20 cellular contexts compared by ENCODE assay signal in genomic region chr9:134766587-134766986, GRCh38.
DNase-seq lines count a peak whose midpoint lies in the region; ATAC-seq, FAIRE-seq and TF ChIP-seq lines count a peak whose summit lies in the region.
"Had no signal": no experiment of that assay in that cellular context is flagged by ENCODE, and none has a peak within 500 bp of the region (broad histone marks: within the 10 kb centered on the region; RNA-seq: fewer than 3 reads in every experiment).

No MANE protein-coding gene starts in this region.

- H3K4me1 Mint-ChIP-seq in chondrocyte (ENCODE audit: low read depth): peaks cover 21% of the 10 kb centered on the region
- H3K4me1 Mint-ChIP-seq: CD14-positive monocyte had no signal

- H3K27me3 Mint-ChIP-seq in chondrocyte (ENCODE audit: low read depth): no peaks in the 10 kb centered on the region

- peaks cover 100% of the 10 kb centered on the region for H4K20me1 ChIP-seq in smooth muscle cell (ENCODE audit: low read depth)

- peak; percentile 48 for ATAC-seq in GM21786 (IDR thresholded peaks at IDR 0.05; ENCODE audit: unreplicated experiment)
- ATAC-seq: Right ventricle myocardium inferior had no signal

- peak overlapping the region; percentile 45 for H3K27ac Mint-ChIP-seq in chondrocyte (ENCODE audit: unreplicated experiment)

- H3K4me3 ChIP-seq in smooth muscle cell (no peak overlapping the region), suprapubic skin (no peak overlapping the region), sigmoid colon (no peak overlapping the region)
- H3K4me3 ChIP-seq: HAP-1, MG63, Peyer's patch, SK-N-MC had no signal

- no peak overlapping the region for H3K4me3 Mint-ChIP-seq in chondrocyte (ENCODE audit: unreplicated experiment)
- H3K4me3 Mint-ChIP-seq: IgD-negative memory B cell had no signal

- H3K9me3 ChIP-seq in smooth muscle cell (replicated peaks; ENCODE audit: low read depth): no peaks in the 10 kb centered on the region
- H3K9me3 ChIP-seq in suprapubic skin: no peaks in the 10 kb centered on the region
- no peaks in the 10 kb centered on the region for H3K9me3 ChIP-seq in sigmoid colon
- H3K9me3 ChIP-seq: HAP-1, MG63, Peyer's patch had no signal

- H3K36me3 Mint-ChIP-seq in chondrocyte (ENCODE audit: low read depth): peaks cover 48% of the 10 kb centered on the region
- H3K36me3 Mint-ChIP-seq: CD14-positive monocyte, IgD-negative memory B cell had no signal

- TF ChIP-seq EP300 in suprapubic skin (IDR thresholded peaks at IDR 0.05): no peak
- TF ChIP-seq EP300 in sigmoid colon (IDR thresholded peaks at IDR 0.05): no peak

- H3K9ac ChIP-seq in smooth muscle cell (ENCODE audit: low read depth): no peak overlapping the region

- 91% methylated on average over 8 of the region's 8 CpGs for WGBS in smooth muscle cell (ENCODE audit: low lambda C conversion rate)
- 63% methylated on average over 5 of the region's 8 CpGs for WGBS in suprapubic skin
- 45 to 55% methylated on average over 8 of the region's 8 CpGs for WGBS in sigmoid colon, 2 donors

- TF ChIP-seq CTCF in chondrocyte (IDR thresholded peaks at IDR 0.05) (no peak), smooth muscle cell (IDR thresholded peaks at IDR 0.05; ENCODE audit: borderline replicate concordance, insufficient read depth, poor library complexity, severe bottlenecking) (no peak), suprapubic skin (IDR thresholded peaks at IDR 0.05) (no peak), sigmoid colon (IDR thresholded peaks at IDR 0.05) (no peak)

- FAIRE-seq in RCC 7860 (lab: Jason Lieb, UNC): no peak

- intact Hi-C loops in sigmoid colon (cut with DNase I): no loop called here

- H3F3A ChIP-seq in smooth muscle cell (ENCODE audit: low read depth): peaks cover 96% of the 10 kb centered on the region

- TF ChIP-seq POLR2A in GM15510 (IDR thresholded peaks at IDR 0.05; ENCODE audit: borderline replicate concordance, extremely low read depth, insufficient read length) (peak; percentile 16), suprapubic skin (IDR thresholded peaks at IDR 0.05) (no peak), sigmoid colon (IDR thresholded peaks at IDR 0.05) (no peak)

- peaks cover 75% of the 10 kb centered on the region for H3K79me2 ChIP-seq in smooth muscle cell (ENCODE audit: low read depth)

- H3K36me3 ChIP-seq in smooth muscle cell (ENCODE audit: low read depth) (peaks cover 51% of the 10 kb centered on the region), suprapubic skin (peaks cover 15% of the 10 kb centered on the region), sigmoid colon (peaks cover 22 to 89% (median 46%) of the 10 kb centered on the region in 4 donors)
- H3K36me3 ChIP-seq: HAP-1 had no signal

- no peak for DNase-seq in chondrocyte (ENCODE audit: low spot score)
- DNase-seq in smooth muscle cell (lab: John Stamatoyannopoulos, UW; ENCODE audit: unreplicated experiment): no peak
- DNase-seq in RCC 7860 (ENCODE audit: low spot score): no peak
- DNase-seq in suprapubic skin (ENCODE audit: low spot score in 2 of 2): no peak
- DNase-seq in sigmoid colon: no peak
- DNase-seq: DMS79 treated with DMSO at 0.1 percent for 48 hours, Karpas-422, MG63, NCI-H1048, NCI-H1436, NCI-H1930, NCI-H446, Peyer's patch had no signal

- H3K4me2 ChIP-seq in smooth muscle cell: no peak overlapping the region

- no peaks in the 10 kb centered on the region for H3K9me3 Mint-ChIP-seq in chondrocyte (ENCODE audit: low read depth)
- H3K9me3 Mint-ChIP-seq: IgD-negative memory B cell had no signal

- H3K4me1 ChIP-seq in smooth muscle cell (ENCODE audit: low read depth) (no peaks in the 10 kb centered on the region), suprapubic skin (peaks cover 6% of the 10 kb centered on the region), sigmoid colon (no peaks in the 10 kb centered on the region)
- H3K4me1 ChIP-seq: HAP-1, Peyer's patch had no signal

- H3K27me3 ChIP-seq in smooth muscle cell (ENCODE audit: low read depth) (no peaks in the 10 kb centered on the region), suprapubic skin (no peaks in the 10 kb centered on the region), sigmoid colon (no peaks in the 10 kb centered on the region)
- H3K27me3 ChIP-seq: MG63, Peyer's patch had no signal

- no peak overlapping the region for H2AFZ ChIP-seq in smooth muscle cell (ENCODE audit: low read depth)

- peak overlapping the region; percentile 75 for H3K27ac ChIP-seq in smooth muscle cell (ENCODE audit: low read depth)
- H3K27ac ChIP-seq in suprapubic skin: no peak overlapping the region
- H3K27ac ChIP-seq in sigmoid colon: no peak overlapping the region
- H3K27ac ChIP-seq: Peyer's patch, SK-N-MC had no signal
